ENCODE assay signal across 2 cellular contexts in the genomic region with DNA sequence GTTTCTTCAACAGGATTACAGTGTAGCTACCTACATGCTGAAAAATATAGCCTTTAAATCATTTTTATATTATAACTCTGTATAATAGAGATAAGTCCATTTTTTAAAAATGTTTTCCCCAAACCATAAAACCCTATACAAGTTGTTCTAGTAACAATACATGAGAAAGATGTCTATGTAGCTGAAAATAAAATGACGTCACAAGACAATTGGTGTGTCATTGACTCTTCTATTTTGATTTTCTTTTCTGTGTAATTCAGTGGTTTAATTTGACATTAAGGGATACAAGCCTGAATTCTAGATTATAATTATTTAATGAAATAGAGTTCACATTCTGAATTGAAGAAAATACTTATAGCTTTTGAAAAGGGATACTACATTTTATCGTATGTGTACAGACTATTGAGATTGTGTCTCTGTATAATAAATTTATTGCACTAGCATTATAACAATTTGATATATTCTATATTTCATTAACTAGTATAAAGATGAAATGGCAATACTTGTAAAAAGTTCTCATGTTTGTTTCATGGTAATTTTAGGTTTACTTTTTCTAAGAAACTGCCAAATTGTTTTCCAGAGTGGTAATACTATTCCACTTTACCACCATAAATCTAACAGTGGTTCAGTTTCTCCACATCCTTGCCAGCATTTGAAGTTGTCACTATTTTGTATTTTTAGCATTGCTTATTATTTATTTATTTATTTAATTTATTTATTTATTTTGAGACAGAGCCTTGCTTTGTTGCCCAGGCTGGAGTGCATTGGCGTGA.
A peak's percentile ranks its signal among the peaks of the same experiment; 100 is the strongest.
TF ChIP-seq lines count a peak whose summit lies in the region.

No MANE protein-coding gene starts in this region.

TF ChIP-seq in HEK293, 187 proteins besides CTCF, POLR2A, EP300 and RAD21 (continued from another document):
- TF ChIP-seq TRIM28 (IDR thresholded peaks at IDR 0.05; ENCODE audit: borderline replicate concordance, low read length) (no peak), ZNF155 (tag by site-specific recombination; IDR thresholded peaks at IDR 0.05) (no peak), ZNF623 (tag by site-specific recombination; IDR thresholded peaks at IDR 0.05) (0 out of 2 replicates have a peak, but pooled peaks have one; percentile 16), ZNF324 (tag by site-specific recombination; IDR thresholded peaks at IDR 0.05) (no peak), ZXDB (tag by site-specific recombination; IDR thresholded peaks at IDR 0.05) (no peak), SP2 (tag by site-specific recombination; IDR thresholded peaks at IDR 0.05) (no peak), BCL11B (tag by site-specific recombination; IDR thresholded peaks at IDR 0.05; ENCODE audit: low read depth) (no peak), ZNF830 (tag by site-specific recombination; IDR thresholded peaks at IDR 0.05; ENCODE audit: low read depth) (no peak), ZSCAN16 (tag by site-specific recombination; IDR thresholded peaks at IDR 0.05) (no peak), ZNF707 (tag by site-specific recombination; IDR thresholded peaks at IDR 0.05) (no peak), ZNF426 (tag by site-specific recombination; IDR thresholded peaks at IDR 0.05) (0 out of 2 replicates have a peak, but pooled peaks have one; percentile 18), ZSCAN23 (tag by site-specific recombination; IDR thresholded peaks at IDR 0.05) (no peak), MEIS1 (CRISPR knock-in tag; IDR thresholded peaks at IDR 0.05; ENCODE audit: borderline replicate concordance) (no peak), ZNF248 (tag by site-specific recombination; IDR thresholded peaks at IDR 0.05) (no peak), ZNF394 (tag by site-specific recombination; IDR thresholded peaks at IDR 0.05; ENCODE audit: borderline replicate concordance) (0 out of 2 replicates have a peak, but pooled peaks have one; percentile 13), ZNF629 (tag by site-specific recombination; IDR thresholded peaks at IDR 0.05) (no peak), ZNF548 (tag by site-specific recombination; IDR thresholded peaks at IDR 0.05) (no peak), ZNF777 (tag by site-specific recombination; IDR thresholded peaks at IDR 0.05; ENCODE audit: borderline replicate concordance) (no peak), ZNF133 (tag by site-specific recombination; IDR thresholded peaks at IDR 0.05) (no peak), ZNF140 (tag by site-specific recombination; IDR thresholded peaks at IDR 0.05) (peak; percentile 5; the same call in 1 of the 2 replicates)

TF ChIP-seq in K562, 482 proteins besides CTCF, POLR2A, EP300 and RAD21 (continued from another document):
- TF ChIP-seq POLR2G (IDR thresholded peaks at IDR 0.05; ENCODE audit: low read depth, low read length) (0 out of 2 replicates have a peak, but pooled peaks have one; percentile 52), RBM22 (IDR thresholded peaks at IDR 0.05; ENCODE audit: low read depth, low read length, poor library complexity, severe bottlenecking) (peak; percentile 29), HNRNPH1 (optimal IDR thresholded peaks at IDR 0.05; ENCODE audit: low read depth, low read length) (no peak), RBBP5 (IDR thresholded peaks at IDR 0.05; ENCODE audit: borderline replicate concordance, insufficient read depth, low read length, poor library complexity, severe bottlenecking) (no peak), U2AF1 (optimal IDR thresholded peaks at IDR 0.05; ENCODE audit: low read depth, low read length) (no peak), RBFOX2 (IDR thresholded peaks at IDR 0.05; ENCODE audit: low read depth, low read length) (peak; percentile 60), HINFP (tag; conservative IDR thresholded peaks at IDR 0.05; ENCODE audit: low read depth) (no peak), POLR2AphosphoS5 (IDR thresholded peaks at IDR 0.05; ENCODE audit: control insufficient read depth, insufficient read depth, low read depth, low read length) (peak; percentile 43; the same call in 1 of the 2 replicates), SUPT5H (IDR thresholded peaks at IDR 0.05) (0 out of 2 replicates have a peak, but pooled peaks have one; percentile 8), HDGF (IDR thresholded peaks at IDR 0.05) (no peak), RBM25 (IDR thresholded peaks at IDR 0.05; ENCODE audit: low read depth, low read length, severe bottlenecking) (peak; percentile 83)
